ENCODE assay signal across 1 cellular context in genomic region chr14:68938515-68939423, GRCh38.
TF ChIP-seq lines count a peak whose summit lies in the region.

No MANE protein-coding gene starts in this region.

TF ChIP-seq in HepG2, 621 proteins besides CTCF, POLR2A, EP300 and RAD21 (continued from another document and continues in another):
- TF ChIP-seq, protein P1, sequence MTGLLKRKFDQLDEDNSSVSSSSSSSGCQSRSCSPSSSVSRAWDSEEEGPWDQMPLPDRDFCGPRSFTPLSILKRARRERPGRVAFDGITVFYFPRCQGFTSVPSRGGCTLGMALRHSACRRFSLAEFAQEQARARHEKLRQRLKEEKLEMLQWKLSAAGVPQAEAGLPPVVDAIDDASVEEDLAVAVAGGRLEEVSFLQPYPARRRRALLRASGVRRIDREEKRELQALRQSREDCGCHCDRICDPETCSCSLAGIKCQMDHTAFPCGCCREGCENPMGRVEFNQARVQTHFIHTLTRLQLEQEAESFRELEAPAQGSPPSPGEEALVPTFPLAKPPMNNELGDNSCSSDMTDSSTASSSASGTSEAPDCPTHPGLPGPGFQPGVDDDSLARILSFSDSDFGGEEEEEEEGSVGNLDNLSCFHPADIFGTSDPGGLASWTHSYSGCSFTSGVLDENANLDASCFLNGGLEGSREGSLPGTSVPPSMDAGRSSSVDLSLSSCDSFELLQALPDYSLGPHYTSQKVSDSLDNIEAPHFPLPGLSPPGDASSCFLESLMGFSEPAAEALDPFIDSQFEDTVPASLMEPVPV (CRISPR knock-in tag; IDR thresholded peaks at IDR 0.05): 0 out of 2 replicates have a peak, but pooled peaks have one; percentile 34
- TF ChIP-seq ZNF605 (CRISPR knock-in tag; IDR thresholded peaks at IDR 0.05): peak; percentile 78
- TF ChIP-seq ZNF670 (CRISPR knock-in tag; IDR thresholded peaks at IDR 0.05; ENCODE audit: borderline replicate concordance): no peak
- TF ChIP-seq ZNF484 (CRISPR knock-in tag; IDR thresholded peaks at IDR 0.05; ENCODE audit: borderline replicate concordance, low read depth): no peak
- TF ChIP-seq ZBTB34 (CRISPR knock-in tag; IDR thresholded peaks at IDR 0.05): no peak
- TF ChIP-seq ZNF432 (CRISPR knock-in tag; IDR thresholded peaks at IDR 0.05; ENCODE audit: borderline replicate concordance): no peak
- TF ChIP-seq IRX3 (CRISPR knock-in tag; IDR thresholded peaks at IDR 0.05; ENCODE audit: borderline replicate concordance, low read depth): no peak
- TF ChIP-seq CEBPG (CRISPR knock-in tag; IDR thresholded peaks at IDR 0.05): peak; percentile 12; the same call in 1 of the 2 replicates
- TF ChIP-seq, protein P2, sequence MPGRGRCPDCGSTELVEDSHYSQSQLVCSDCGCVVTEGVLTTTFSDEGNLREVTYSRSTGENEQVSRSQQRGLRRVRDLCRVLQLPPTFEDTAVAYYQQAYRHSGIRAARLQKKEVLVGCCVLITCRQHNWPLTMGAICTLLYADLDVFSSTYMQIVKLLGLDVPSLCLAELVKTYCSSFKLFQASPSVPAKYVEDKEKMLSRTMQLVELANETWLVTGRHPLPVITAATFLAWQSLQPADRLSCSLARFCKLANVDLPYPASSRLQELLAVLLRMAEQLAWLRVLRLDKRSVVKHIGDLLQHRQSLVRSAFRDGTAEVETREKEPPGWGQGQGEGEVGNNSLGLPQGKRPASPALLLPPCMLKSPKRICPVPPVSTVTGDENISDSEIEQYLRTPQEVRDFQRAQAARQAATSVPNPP (CRISPR knock-in tag; IDR thresholded peaks at IDR 0.05): peak; percentile 48; the same call in 1 of the 2 replicates
- no peak for TF ChIP-seq RFXANK (CRISPR knock-in tag; IDR thresholded peaks at IDR 0.05)
- peak; percentile 49 for TF ChIP-seq NCOA2 (CRISPR knock-in tag; IDR thresholded peaks at IDR 0.05)
- TF ChIP-seq MAFG (CRISPR knock-in tag; IDR thresholded peaks at IDR 0.05): no peak
- TF ChIP-seq DMAP1 (CRISPR knock-in tag; IDR thresholded peaks at IDR 0.05): no peak
- peak; percentile 65; the same call in 1 of the 2 replicates for TF ChIP-seq MAZ (IDR thresholded peaks at IDR 0.05; ENCODE audit: borderline replicate concordance, low read depth, low read length)
- no peak for TF ChIP-seq MAZ (CRISPR knock-in tag; IDR thresholded peaks at IDR 0.05; ENCODE audit: low read depth)
- peak; percentile 40; the same call in 1 of the 2 replicates for TF ChIP-seq BCL6 (CRISPR knock-in tag; IDR thresholded peaks at IDR 0.05)
- TF ChIP-seq ZNF615 (CRISPR knock-in tag; IDR thresholded peaks at IDR 0.05; ENCODE audit: borderline replicate concordance): no peak
- TF ChIP-seq, protein P3, sequence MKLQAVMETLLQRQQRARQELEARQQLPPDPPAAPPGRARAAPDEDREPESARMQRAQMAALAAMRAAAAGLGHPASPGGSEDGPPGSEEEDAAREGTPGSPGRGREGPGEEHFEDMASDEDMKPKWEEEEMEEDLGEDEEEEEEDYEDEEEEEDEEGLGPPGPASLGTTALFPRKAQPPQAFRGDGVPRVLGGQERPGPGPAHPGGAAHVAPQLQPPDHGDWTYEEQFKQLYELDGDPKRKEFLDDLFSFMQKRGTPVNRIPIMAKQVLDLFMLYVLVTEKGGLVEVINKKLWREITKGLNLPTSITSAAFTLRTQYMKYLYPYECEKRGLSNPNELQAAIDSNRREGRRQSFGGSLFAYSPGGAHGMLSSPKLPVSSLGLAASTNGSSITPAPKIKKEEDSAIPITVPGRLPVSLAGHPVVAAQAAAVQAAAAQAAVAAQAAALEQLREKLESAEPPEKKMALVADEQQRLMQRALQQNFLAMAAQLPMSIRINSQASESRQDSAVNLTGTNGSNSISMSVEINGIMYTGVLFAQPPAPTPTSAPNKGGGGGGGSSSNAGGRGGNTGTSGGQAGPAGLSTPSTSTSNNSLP (IDR thresholded peaks at IDR 0.05; ENCODE audit: low read depth, low read length): peak; percentile 61
- TF ChIP-seq ELF3 (CRISPR knock-in tag; IDR thresholded peaks at IDR 0.05): peak; percentile 98
- 0 out of 2 replicates have a peak, but pooled peaks have one; percentile 2 for TF ChIP-seq SRF (IDR thresholded peaks at IDR 0.05; ENCODE audit: low read depth, low read length)
- TF ChIP-seq THAP11 (CRISPR knock-in tag; IDR thresholded peaks at IDR 0.05): peak; percentile 27; the same call in 1 of the 2 replicates
- TF ChIP-seq TFDP2 (CRISPR knock-in tag; IDR thresholded peaks at IDR 0.05): peak; percentile 27; the same call in 1 of the 2 replicates
- 0 out of 2 replicates have a peak, but pooled peaks have one; percentile 9 for TF ChIP-seq ZSCAN21 (CRISPR knock-in tag; IDR thresholded peaks at IDR 0.05; ENCODE audit: borderline replicate concordance)
- TF ChIP-seq, protein P4, sequence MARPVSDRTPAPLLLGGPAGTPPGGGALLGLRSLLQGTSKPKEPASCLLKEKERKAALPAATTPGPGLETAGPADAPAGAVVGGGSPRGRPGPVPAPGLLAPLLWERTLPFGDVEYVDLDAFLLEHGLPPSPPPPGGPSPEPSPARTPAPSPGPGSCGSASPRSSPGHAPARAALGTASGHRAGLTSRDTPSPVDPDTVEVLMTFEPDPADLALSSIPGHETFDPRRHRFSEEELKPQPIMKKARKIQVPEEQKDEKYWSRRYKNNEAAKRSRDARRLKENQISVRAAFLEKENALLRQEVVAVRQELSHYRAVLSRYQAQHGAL (CRISPR knock-in tag; IDR thresholded peaks at IDR 0.05; ENCODE audit: not compliant biosample characterization): no peak
- peak; percentile 58; the same call in 1 of the 2 replicates for TF ChIP-seq PPARG (CRISPR knock-in tag; conservative IDR thresholded peaks at IDR 0.05)
- no peak for TF ChIP-seq CHD2 (IDR thresholded peaks at IDR 0.05; ENCODE audit: low read depth, low read length)
- TF ChIP-seq ZC3H13 (CRISPR knock-in tag; IDR thresholded peaks at IDR 0.05): no peak
- TF ChIP-seq, protein P5, sequence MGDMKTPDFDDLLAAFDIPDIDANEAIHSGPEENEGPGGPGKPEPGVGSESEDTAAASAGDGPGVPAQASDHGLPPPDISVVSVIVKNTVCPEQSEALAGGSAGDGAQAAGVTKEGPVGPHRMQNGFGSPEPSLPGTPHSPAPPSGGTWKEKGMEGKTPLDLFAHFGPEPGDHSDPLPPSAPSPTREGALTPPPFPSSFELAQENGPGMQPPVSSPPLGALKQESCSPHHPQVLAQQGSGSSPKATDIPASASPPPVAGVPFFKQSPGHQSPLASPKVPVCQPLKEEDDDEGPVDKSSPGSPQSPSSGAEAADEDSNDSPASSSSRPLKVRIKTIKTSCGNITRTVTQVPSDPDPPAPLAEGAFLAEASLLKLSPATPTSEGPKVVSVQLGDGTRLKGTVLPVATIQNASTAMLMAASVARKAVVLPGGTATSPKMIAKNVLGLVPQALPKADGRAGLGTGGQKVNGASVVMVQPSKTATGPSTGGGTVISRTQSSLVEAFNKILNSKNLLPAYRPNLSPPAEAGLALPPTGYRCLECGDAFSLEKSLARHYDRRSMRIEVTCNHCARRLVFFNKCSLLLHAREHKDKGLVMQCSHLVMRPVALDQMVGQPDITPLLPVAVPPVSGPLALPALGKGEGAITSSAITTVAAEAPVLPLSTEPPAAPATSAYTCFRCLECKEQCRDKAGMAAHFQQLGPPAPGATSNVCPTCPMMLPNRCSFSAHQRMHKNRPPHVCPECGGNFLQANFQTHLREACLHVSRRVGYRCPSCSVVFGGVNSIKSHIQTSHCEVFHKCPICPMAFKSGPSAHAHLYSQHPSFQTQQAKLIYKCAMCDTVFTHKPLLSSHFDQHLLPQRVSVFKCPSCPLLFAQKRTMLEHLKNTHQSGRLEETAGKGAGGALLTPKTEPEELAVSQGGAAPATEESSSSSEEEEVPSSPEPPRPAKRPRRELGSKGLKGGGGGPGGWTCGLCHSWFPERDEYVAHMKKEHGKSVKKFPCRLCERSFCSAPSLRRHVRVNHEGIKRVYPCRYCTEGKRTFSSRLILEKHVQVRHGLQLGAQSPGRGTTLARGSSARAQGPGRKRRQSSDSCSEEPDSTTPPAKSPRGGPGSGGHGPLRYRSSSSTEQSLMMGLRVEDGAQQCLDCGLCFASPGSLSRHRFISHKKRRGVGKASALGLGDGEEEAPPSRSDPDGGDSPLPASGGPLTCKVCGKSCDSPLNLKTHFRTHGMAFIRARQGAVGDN (CRISPR knock-in tag; IDR thresholded peaks at IDR 0.05): peak; percentile 59
- TF ChIP-seq PRDM10 (CRISPR knock-in tag; IDR thresholded peaks at IDR 0.05; ENCODE audit: low read depth): peak; percentile 49; the same call in 1 of the 2 replicates
- TF ChIP-seq, protein P6, sequence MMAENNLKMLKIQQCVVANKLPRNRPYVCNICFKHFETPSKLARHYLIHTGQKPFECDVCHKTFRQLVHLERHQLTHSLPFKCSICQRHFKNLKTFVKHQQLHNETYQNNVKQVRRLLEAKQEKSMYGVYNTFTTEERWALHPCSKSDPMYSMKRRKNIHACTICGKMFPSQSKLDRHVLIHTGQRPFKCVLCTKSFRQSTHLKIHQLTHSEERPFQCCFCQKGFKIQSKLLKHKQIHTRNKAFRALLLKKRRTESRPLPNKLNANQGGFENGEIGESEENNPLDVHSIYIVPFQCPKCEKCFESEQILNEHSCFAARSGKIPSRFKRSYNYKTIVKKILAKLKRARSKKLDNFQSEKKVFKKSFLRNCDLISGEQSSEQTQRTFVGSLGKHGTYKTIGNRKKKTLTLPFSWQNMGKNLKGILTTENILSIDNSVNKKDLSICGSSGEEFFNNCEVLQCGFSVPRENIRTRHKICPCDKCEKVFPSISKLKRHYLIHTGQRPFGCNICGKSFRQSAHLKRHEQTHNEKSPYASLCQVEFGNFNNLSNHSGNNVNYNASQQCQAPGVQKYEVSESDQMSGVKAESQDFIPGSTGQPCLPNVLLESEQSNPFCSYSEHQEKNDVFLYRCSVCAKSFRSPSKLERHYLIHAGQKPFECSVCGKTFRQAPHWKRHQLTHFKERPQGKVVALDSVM (CRISPR knock-in tag; IDR thresholded peaks at IDR 0.05): peak; percentile 40; the same call in 1 of the 2 replicates
- peak; percentile 52; the same call in 1 of the 2 replicates for TF ChIP-seq RCOR2 (CRISPR knock-in tag; IDR thresholded peaks at IDR 0.05)
- TF ChIP-seq PAX8 (CRISPR knock-in tag; IDR thresholded peaks at IDR 0.05; ENCODE audit: borderline replicate concordance): no peak; the same call in 1 of the 2 replicates
- TF ChIP-seq, protein P7, sequence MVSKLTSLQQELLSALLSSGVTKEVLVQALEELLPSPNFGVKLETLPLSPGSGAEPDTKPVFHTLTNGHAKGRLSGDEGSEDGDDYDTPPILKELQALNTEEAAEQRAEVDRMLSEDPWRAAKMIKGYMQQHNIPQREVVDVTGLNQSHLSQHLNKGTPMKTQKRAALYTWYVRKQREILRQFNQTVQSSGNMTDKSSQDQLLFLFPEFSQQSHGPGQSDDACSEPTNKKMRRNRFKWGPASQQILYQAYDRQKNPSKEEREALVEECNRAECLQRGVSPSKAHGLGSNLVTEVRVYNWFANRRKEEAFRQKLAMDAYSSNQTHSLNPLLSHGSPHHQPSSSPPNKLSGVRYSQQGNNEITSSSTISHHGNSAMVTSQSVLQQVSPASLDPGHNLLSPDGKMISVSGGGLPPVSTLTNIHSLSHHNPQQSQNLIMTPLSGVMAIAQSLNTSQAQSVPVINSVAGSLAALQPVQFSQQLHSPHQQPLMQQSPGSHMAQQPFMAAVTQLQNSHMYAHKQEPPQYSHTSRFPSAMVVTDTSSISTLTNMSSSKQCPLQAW (CRISPR knock-in tag; IDR thresholded peaks at IDR 0.05): peak; percentile 99
